ENCODE assay signal across 25 cellular contexts in genomic region chr14:84112589-84112988, GRCh38.
"Had no signal": no experiment of that assay in that cellular context is flagged by ENCODE, and none has a peak within 500 bp of the region (broad histone marks: within the 10 kb centered on the region; RNA-seq: fewer than 3 reads in every experiment).

No MANE protein-coding gene starts in this region.

- DNase-seq: activated CD4-positive, alpha-beta T cell treated with anti-CD3 and anti-CD28 coated beads for 36 hours; activated CD8-positive, alpha-beta memory T cell treated with anti-CD3 and anti-CD28 coated beads, Interleukin-2, amount 50 U/mL, for 4 hours; activated CD8-positive, alpha-beta T cell treated with anti-CD3 and anti-CD28 coated beads for 36 hours; activated gamma-delta T cell treated with Interleukin-2 at 50 U/mL for 16 hours; activated naive CD4-positive, alpha-beta T cell treated with anti-CD3 and anti-CD28 coated beads, Interleukin-2, amount 10 ng/mL, durations not matched to agents 7 days and 5 days; activated naive CD8-positive, alpha-beta T cell treated with anti-CD3 and anti-CD28 coated beads for 36 hours; activated T-cell treated with anti-CD3 and anti-CD28 coated beads, Interleukin-2, amount 50 U/mL, for 72 hours; brain microvascular endothelial cell; KG1; NCI-H1048; NCI-H146; NCI-H187 treated with DMSO at 0.1 percent for 48 hours; NCI-H2171 treated with DMSO at 0.1 percent for 48 hours; NCI-H345; NCI-H510A; NCI-H526 treated with DMSO at 0.1 percent for 48 hours; NK-92 treated with Interleukin-12 subunit alpha and Interleukin-12 subunit beta, amount 100 ng/mL, for 24 hours; OCI-M1; Peyer's patch; Right ventricle myocardium superior; SJCRH30; SK-N-SH; T-helper 1 cell; WERI-Rb-1 had no signal

- ATAC-seq: activated CD4-positive, alpha-beta T cell treated with anti-CD3 and anti-CD28 coated beads for 36 hours; activated CD8-positive, alpha-beta T cell treated with anti-CD3 and anti-CD28 coated beads for 36 hours; activated T-cell treated with anti-CD3 and anti-CD28 coated beads, Interleukin-2, amount 50 U/mL, for 72 hours had no signal

- H3K4me3 ChIP-seq: cardiac muscle cell, Peyer's patch, SJCRH30 had no signal
